9 cellular contexts compared by ENCODE assay signal in the genomic region with DNA sequence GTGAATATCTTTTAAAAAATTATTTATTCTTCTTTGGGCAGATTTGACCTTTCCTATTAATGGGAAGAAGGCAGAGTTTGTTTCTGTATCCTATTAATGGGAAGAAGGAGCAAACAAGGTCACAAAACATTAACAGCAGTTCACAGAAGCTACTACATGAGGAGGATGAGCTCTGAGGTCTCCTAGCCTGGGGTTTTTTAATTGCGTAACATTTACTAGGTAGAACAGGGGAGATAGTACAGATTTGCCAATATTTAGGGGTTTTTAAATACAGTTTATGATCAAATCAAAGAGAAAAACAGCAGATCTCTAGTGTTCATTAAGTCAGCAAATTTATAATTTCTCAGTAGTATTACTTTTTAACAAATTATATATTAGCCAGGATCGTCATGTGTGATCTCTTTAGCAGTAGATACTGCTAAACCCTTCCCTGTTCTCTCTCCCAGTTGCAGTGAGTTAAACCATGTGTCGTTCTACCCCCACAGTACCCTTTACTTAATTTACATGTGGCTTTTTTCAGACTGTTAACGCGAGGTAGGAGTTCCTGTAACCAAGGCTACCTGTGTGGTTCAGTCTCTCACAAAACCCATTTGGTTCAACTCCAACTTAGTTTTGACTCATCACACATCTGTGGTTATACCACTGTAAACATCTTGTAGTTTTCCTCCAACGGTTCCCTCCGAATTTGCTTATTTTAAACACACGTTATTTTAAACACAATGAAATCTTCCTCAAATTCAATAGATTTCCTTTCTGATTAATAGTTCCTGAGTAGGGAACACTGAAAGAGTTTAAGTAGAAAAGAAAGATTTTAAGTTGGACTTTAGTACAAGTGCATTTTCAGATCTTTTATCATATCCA. TPM values are rescaled to one million over a fixed set of nuclear protein-coding genes. Genes with fewer than 3 reads are reported as not detected.
DNase-seq lines count a peak whose midpoint lies in the region; ATAC-seq and TF ChIP-seq lines count a peak whose summit lies in the region.
"Had no signal": no experiment of that assay in that cellular context is flagged by ENCODE, and none has a peak within 500 bp of the region (broad histone marks: within the 10 kb centered on the region; RNA-seq: fewer than 3 reads in every experiment).

No MANE protein-coding gene starts in this region.

- intact Hi-C loops in activated naive CD4-positive, alpha-beta T cell treated with anti-CD3 and anti-CD28 coated beads for 36 hours (cut with micrococcal nuclease), result loop anchor here (1.0 to 10.0 kb wide), 11 partner anchors 13 to 1410 kb away; partner anchors contain the start of genes SLC25A46, STARD4, TMEM232 and WDR36
- intact Hi-C loops in cardiac septum (cut with DNase I), result no loop called here

- no peak overlapping the region for H3K27ac ChIP-seq in coronary artery
- H3K27ac ChIP-seq: C4-2B had no signal

- H3K4me3 Mint-ChIP-seq in activated naive CD4-positive, alpha-beta T cell treated with anti-CD3 and anti-CD28 coated beads for 36 hours, result peak overlapping the region; percentile 19
- H3K4me3 Mint-ChIP-seq in activated CD4-positive, alpha-beta T cell treated with anti-CD3 and anti-CD28 coated beads, Interleukin-2, amount 10 ng/mL, durations not matched to agents 7 days and 5 days, result peak overlapping the region; percentile 40
- peak overlapping the region; percentile 13 for H3K4me3 Mint-ChIP-seq in stimulated activated memory B cell treated with anti-CD40 and anti-IgM and Interleukin-4, amounts not matched to agents 10 μg/mL and 1 μg/mL and 100 μg/mL, for 72 hours

- H3K4me3 ChIP-seq in coronary artery, result no peak overlapping the region

- DNase-seq in activated naive CD4-positive, alpha-beta T cell treated with anti-CD3 and anti-CD28 coated beads for 36 hours, result peak; percentile 53
- no peak for DNase-seq in activated naive CD4-positive, alpha-beta T cell treated with anti-CD3 and anti-CD28 coated beads, Interleukin-2, amount 50 U/mL, for 16 hours
- peak; percentile 59 for DNase-seq in activated CD4-positive, alpha-beta T cell treated with anti-CD3 and anti-CD28 coated beads, Interleukin-2, amount 10 ng/mL, durations not matched to agents 7 days and 5 days
- no peak for DNase-seq in cardiac septum (ENCODE audit: low spot score)
- DNase-seq in iPS-NIHi7 (ENCODE audit: extremely low spot score), result no peak
- no peak for DNase-seq in coronary artery (ENCODE audit: low spot score)

- CTCF ChIA-PET in activated naive CD4-positive, alpha-beta T cell treated with anti-CD3 and anti-CD28 coated beads for 36 hours (lab: Charles Lee), result interaction anchor here (1.1 to 1.2 kb wide), 2 partner anchors 183 to 340 kb away, joined by 3 to 6 read pairs; partner anchors contain the start of gene WDR36
- CTCF ChIA-PET in activated CD4-positive, alpha-beta T cell treated with anti-CD3 and anti-CD28 coated beads, Interleukin-2, amount 10 ng/mL, durations not matched to agents 7 days and 5 days (lab: Charles Lee), result interaction anchor here (1.1 to 1.4 kb wide), 2 partner anchors 14 to 16 kb away, joined by 3 to 4 read pairs; partner anchors contain the start of gene SLC25A46

- no peak for TF ChIP-seq CTCF in coronary artery (IDR thresholded peaks at IDR 0.05)

- H3K27me3 Mint-ChIP-seq in activated naive CD4-positive, alpha-beta T cell treated with anti-CD3 and anti-CD28 coated beads for 36 hours (ENCODE audit: low read depth), result no peaks in the 10 kb centered on the region
- H3K27me3 Mint-ChIP-seq in activated CD4-positive, alpha-beta T cell treated with anti-CD3 and anti-CD28 coated beads, Interleukin-2, amount 10 ng/mL, durations not matched to agents 7 days and 5 days, result no peaks in the 10 kb centered on the region
- H3K27me3 Mint-ChIP-seq in stimulated activated memory B cell treated with anti-CD40 and anti-IgM and Interleukin-4, amounts not matched to agents 10 μg/mL and 1 μg/mL and 100 μg/mL, for 72 hours, result no peaks in the 10 kb centered on the region

- no peaks in the 10 kb centered on the region for H3K9me3 Mint-ChIP-seq in activated naive CD4-positive, alpha-beta T cell treated with anti-CD3 and anti-CD28 coated beads for 36 hours
- no peaks in the 10 kb centered on the region for H3K9me3 Mint-ChIP-seq in activated CD4-positive, alpha-beta T cell treated with anti-CD3 and anti-CD28 coated beads, Interleukin-2, amount 10 ng/mL, durations not matched to agents 7 days and 5 days
- no peaks in the 10 kb centered on the region for H3K9me3 Mint-ChIP-seq in stimulated activated memory B cell treated with anti-CD40 and anti-IgM and Interleukin-4, amounts not matched to agents 10 μg/mL and 1 μg/mL and 100 μg/mL, for 72 hours

- peaks cover 25% of the 10 kb centered on the region for H3K36me3 Mint-ChIP-seq in activated naive CD4-positive, alpha-beta T cell treated with anti-CD3 and anti-CD28 coated beads for 36 hours (ENCODE audit: low read depth)
- peaks cover 53% of the 10 kb centered on the region for H3K36me3 Mint-ChIP-seq in activated CD4-positive, alpha-beta T cell treated with anti-CD3 and anti-CD28 coated beads, Interleukin-2, amount 10 ng/mL, durations not matched to agents 7 days and 5 days (ENCODE audit: low read depth)
- peaks cover 53% of the 10 kb centered on the region for H3K36me3 Mint-ChIP-seq in stimulated activated memory B cell treated with anti-CD40 and anti-IgM and Interleukin-4, amounts not matched to agents 10 μg/mL and 1 μg/mL and 100 μg/mL, for 72 hours

- H3K4me1 Mint-ChIP-seq in activated naive CD4-positive, alpha-beta T cell treated with anti-CD3 and anti-CD28 coated beads for 36 hours (ENCODE audit: low read depth), result peaks cover 45% of the 10 kb centered on the region
- H3K4me1 Mint-ChIP-seq in activated CD4-positive, alpha-beta T cell treated with anti-CD3 and anti-CD28 coated beads, Interleukin-2, amount 10 ng/mL, durations not matched to agents 7 days and 5 days, result peaks cover 51% of the 10 kb centered on the region
- H3K4me1 Mint-ChIP-seq in stimulated activated memory B cell treated with anti-CD40 and anti-IgM and Interleukin-4, amounts not matched to agents 10 μg/mL and 1 μg/mL and 100 μg/mL, for 72 hours, result peaks cover 42% of the 10 kb centered on the region

- H3K27ac Mint-ChIP-seq in activated naive CD4-positive, alpha-beta T cell treated with anti-CD3 and anti-CD28 coated beads for 36 hours, result peak overlapping the region; percentile 91
- peak overlapping the region; percentile 81 for H3K27ac Mint-ChIP-seq in activated CD4-positive, alpha-beta T cell treated with anti-CD3 and anti-CD28 coated beads, Interleukin-2, amount 10 ng/mL, durations not matched to agents 7 days and 5 days
- H3K27ac Mint-ChIP-seq in stimulated activated memory B cell treated with anti-CD40 and anti-IgM and Interleukin-4, amounts not matched to agents 10 μg/mL and 1 μg/mL and 100 μg/mL, for 72 hours, result peak overlapping the region; percentile 78

- POLR2A ChIA-PET in activated CD4-positive, alpha-beta T cell treated with anti-CD3 and anti-CD28 coated beads, Interleukin-2, amount 10 ng/mL, durations not matched to agents 7 days and 5 days (lab: Charles Lee), result no interaction called here

- peak; percentile 100 for ATAC-seq in HG02970 (IDR thresholded peaks at IDR 0.05; ENCODE audit: low FRiP score, unreplicated experiment)
- peak; percentile 98 for ATAC-seq in stimulated activated memory B cell treated with anti-CD40 and anti-IgM and Interleukin-4, amounts not matched to agents 10 μg/mL and 1 μg/mL and 100 μg/mL, for 72 hours

RNA-seq across cellular contexts. Expression of gene SLC25A46, which starts 13.3 kb away (rescaled TPM):
- total RNA-seq in activated naive CD4-positive, alpha-beta T cell treated with anti-CD3 and anti-CD28 coated beads for 36 hours, result 10 to 100 TPM; 26.1 to 27.2 TPM
- total RNA-seq in activated CD4-positive, alpha-beta T cell treated with anti-CD3 and anti-CD28 coated beads, Interleukin-2, amount 10 ng/mL, durations not matched to agents 7 days and 5 days, result 10 to 100 TPM; 39.2 to 41.4 TPM
- total RNA-seq in cardiac septum, result 48.0 TPM

RNA-seq across cellular contexts. Expression of gene TMEM232, which starts 25.7 kb away (rescaled TPM):
- total RNA-seq in activated naive CD4-positive, alpha-beta T cell treated with anti-CD3 and anti-CD28 coated beads for 36 hours, result under 1 TPM; 0.31 to 0.86 TPM
- total RNA-seq in activated CD4-positive, alpha-beta T cell treated with anti-CD3 and anti-CD28 coated beads, Interleukin-2, amount 10 ng/mL, durations not matched to agents 7 days and 5 days, result under 1 TPM; 0.60 to 0.64 TPM
- total RNA-seq in cardiac septum, result 1.7 TPM

Comparison
In these comparisons a context has a peak if more than half of its experiments do, and no peak if none do; other contexts are left out.
1. DNase-seq: peak in activated naive CD4-positive, alpha-beta T cell treated with anti-CD3 and anti-CD28 coated beads for 36 hours (single experiment) and activated CD4-positive, alpha-beta T cell treated with anti-CD3 and anti-CD28 coated beads, Interleukin-2, amount 10 ng/mL, durations not matched to agents 7 days and 5 days (single experiment); none in activated naive CD4-positive, alpha-beta T cell treated with anti-CD3 and anti-CD28 coated beads, Interleukin-2, amount 50 U/mL, for 16 hours (single experiment), cardiac septum (single experiment), iPS-NIHi7 (single experiment) and coronary artery (single experiment).
2. Peak in every context shown above with its lines, with median percentiles within 50 percentile points of each other: H3K27ac Mint-ChIP-seq and H3K4me3 Mint-ChIP-seq.